8 cellular contexts compared by ENCODE assay signal in genomic region chr16:79767597-79768280, GRCh38.
DNase-seq lines count a peak whose midpoint lies in the region; ATAC-seq and TF ChIP-seq lines count a peak whose summit lies in the region.

No MANE protein-coding gene starts in this region.

- intact Hi-C loops in Right ventricle myocardium inferior (cut with DNase I) = loop anchor here (5.0 kb wide), 1 partner anchor 165 kb away; the partner anchor contains the start of gene MAF
- intact Hi-C loops in cardiac septum (cut with DNase I) = no loop called here
- intact Hi-C loops in colonic mucosa (cut with DNase I) = no loop called here

- H3K4me1 ChIP-seq in colonic mucosa = peaks cover 12% of the 10 kb centered on the region

- peak overlapping the region; percentile 3 for H3K4me3 ChIP-seq in colonic mucosa

- DNase-seq in Right ventricle myocardium inferior (ENCODE audit: missing footprints) = peak; percentile 57
- no peak for DNase-seq in cardiac septum (ENCODE audit: low spot score)
- DNase-seq in colonic mucosa = peak; percentile 62
- DNase-seq in midbrain (lab: John Stamatoyannopoulos, UW) = peak; percentile 57
- no peak for DNase-seq in amniotic stem cell (lab: John Stamatoyannopoulos, UW)
- no peak for DNase-seq in NCI-H2029 (lab: John Stamatoyannopoulos, UW)

- H3K27me3 ChIP-seq in colonic mucosa = no peaks in the 10 kb centered on the region

- H3K9me3 ChIP-seq in colonic mucosa = no peaks in the 10 kb centered on the region

- peak; percentile 13 for TF ChIP-seq CTCF in colonic mucosa (IDR thresholded peaks at IDR 0.05)

- no peaks in the 10 kb centered on the region for H3K36me3 ChIP-seq in colonic mucosa

- peak overlapping the region; percentile 24 to 87 for H3K9ac ChIP-seq in colonic mucosa (ENCODE audit: low read depth in 2 of 2, low read length in 2 of 2)

- ATAC-seq in Right ventricle myocardium inferior (peak; percentile 46), GM21390 (IDR thresholded peaks at IDR 0.05; ENCODE audit: unreplicated experiment) (no peak), HG03139 (IDR thresholded peaks at IDR 0.05; ENCODE audit: unreplicated experiment) (no peak)

- peak overlapping the region; percentile 72 for H3K27ac ChIP-seq in colonic mucosa

Comparison
In these comparisons a context has a peak if more than half of its experiments do, and no peak if none do; other contexts are left out.
1. DNase-seq: peak in Right ventricle myocardium inferior (single experiment), colonic mucosa (single experiment) and midbrain (single experiment); none in cardiac septum (single experiment), amniotic stem cell (single experiment) and NCI-H2029 (single experiment).